9 cellular contexts compared by ENCODE assay signal in genomic region chr11:130124096-130124495, GRCh38. TPM values are rescaled to one million over a fixed set of nuclear protein-coding genes. Genes with fewer than 3 reads are reported as not detected.
A peak's percentile ranks its signal among the peaks of the same experiment; 100 is the strongest.
DNase-seq lines count a peak whose midpoint lies in the region; ATAC-seq and TF ChIP-seq lines count a peak whose summit lies in the region.
"Had no signal": no experiment of that assay in that cellular context is flagged by ENCODE, and none has a peak within 500 bp of the region (broad histone marks: within the 10 kb centered on the region; RNA-seq: fewer than 3 reads in every experiment).

No MANE protein-coding gene starts in this region.

- BruUV-seq in HCT116 (replicated peaks; lab: Mats Ljungman, UMichigan), result no TSS peak

- no peak overlapping the region; the same call in 1 of the 2 replicates for H3K27ac ChIP-seq in HCT116 (ENCODE audit: low read depth, low read length)
- H3K27ac ChIP-seq in heart right ventricle, result peak overlapping the region in 7 of 10 donors; percentile 27 to 83 (median 54)
- peak overlapping the region in 4 of 5 donors; percentile 36 to 70 (median 60) for H3K27ac ChIP-seq in stomach
- H3K27ac ChIP-seq: VCaP had no signal

- no peaks in the 10 kb centered on the region for H3K9me3 Mint-ChIP-seq in WTC11

- H2AFZ ChIP-seq in HCT116 (ENCODE audit: low read depth, low read length, poor library complexity, severe bottlenecking), result no peak overlapping the region

- H3K9me3 ChIP-seq in HCT116 (ENCODE audit: control insufficient read depth in 1 of 2, insufficient read depth in 1 of 2, low read depth in 1 of 2, low read length in 2 of 2), result no peaks in the 10 kb centered on the region
- no peaks in the 10 kb centered on the region for H3K9me3 ChIP-seq in heart right ventricle
- no peaks in the 10 kb centered on the region for H3K9me3 ChIP-seq in stomach

- H3K79me2 ChIP-seq in HCT116 (ENCODE audit: insufficient read depth, low read length), result peaks cover 6% of the 10 kb centered on the region; the same call in 1 of the 2 replicates

- no peaks in the 10 kb centered on the region for H3K27me3 Mint-ChIP-seq in WTC11 (ENCODE audit: low read depth)

- no peaks in the 10 kb centered on the region for H4K20me1 ChIP-seq in HCT116 (ENCODE audit: insufficient read depth)

- no peak overlapping the region for H3K4me3 Mint-ChIP-seq in WTC11

- H3K27ac Mint-ChIP-seq in WTC11, result peak overlapping the region; percentile 48; the same call in 1 of the 2 replicates

- H3K4me3 ChIP-seq in HCT116 (replicated peaks in 1 of 2; ENCODE audit: low read depth in 1 of 2, low read length in 2 of 2) (no peak overlapping the region; a peak in 1 of 4 replicates), heart right ventricle (no peak overlapping the region), stomach (no peak overlapping the region)

- H3K9ac ChIP-seq in HCT116 (ENCODE audit: low read length), result 0 out of 2 replicates have a peak overlapping the region, but pooled peaks have one; percentile 13

- ATAC-seq in HCT116 (peak; percentile 82), WTC11 (no peak), heart right ventricle (peak; percentile 81 to 99 (median 86)), HG03520 (IDR thresholded peaks at IDR 0.05; ENCODE audit: unreplicated experiment) (no peak), HG03342 (IDR thresholded peaks at IDR 0.05; ENCODE audit: unreplicated experiment) (no peak), GM18519 (IDR thresholded peaks at IDR 0.05; ENCODE audit: low FRiP score, unreplicated experiment) (no peak)

- TF ChIP-seq POLR2A in HCT116 (IDR thresholded peaks at IDR 0.05; ENCODE audit: borderline replicate concordance, extremely low read depth, insufficient read depth, insufficient read length) (no peak), stomach (IDR thresholded peaks at IDR 0.05) (no peak)

- CTCF ChIA-PET in HCT116 (lab: Charles Lee), result interaction anchor here (1.2 to 1.8 kb wide), 2 partner anchors 8 to 132 kb away, joined by 3 to 5 read pairs; no protein-coding TSS in a partner anchor
- CTCF ChIA-PET in WTC11 (lab: Charles Lee), result interaction anchor here (1.5 kb wide), 1 partner anchor 8 kb away, joined by 10 read pairs; no protein-coding TSS in a partner anchor

- TF ChIP-seq EP300 in stomach (IDR thresholded peaks at IDR 0.05), result no peak

- H3K4me2 ChIP-seq in HCT116 (ENCODE audit: low read length), result peak overlapping the region; percentile 60

- no peak for TF ChIP-seq CTCF in HCT116 (IDR thresholded peaks at IDR 0.05 in 2 of 3, conservative IDR thresholded peaks at IDR 0.05 in 1 of 3; ENCODE audit: borderline replicate concordance in 1 of 3, insufficient read depth in 1 of 3, low read depth in 2 of 3, low read length in 2 of 3)
- TF ChIP-seq CTCF in WTC11 (IDR thresholded peaks at IDR 0.05), result no peak
- no peak for TF ChIP-seq CTCF in heart right ventricle (IDR thresholded peaks at IDR 0.05)
- TF ChIP-seq CTCF in stomach (IDR thresholded peaks at IDR 0.05), result no peak

- H3K9me2 ChIP-seq in HCT116 (ENCODE audit: insufficient read depth), result no peaks in the 10 kb centered on the region

- intact Hi-C loops in HCT116 (cut with micrococcal nuclease), result loop anchor here (5.0 kb wide), 1 partner anchor 122 kb away; the partner anchor contains the start of gene PRDM10
- intact Hi-C loops in heart right ventricle (cut with DNase I), result loop anchor here in 5 of 10 donors (5.0 to 10.0 kb wide), 4 partner anchors 49 to 122 kb away; partner anchors contain the start of genes APLP2 (in 1 of the 5) and PRDM10 (in 1 of the 5)
- intact Hi-C loops in stomach (cut with DNase I; ENCODE audit: low total_unique reads), result no loop called here

- peak; percentile 45 for TF ChIP-seq RAD21 in HCT116 (IDR thresholded peaks at IDR 0.05; ENCODE audit: low read depth)

- H3K4me1 ChIP-seq in HCT116 (ENCODE audit: control insufficient read depth in 1 of 2, insufficient read depth in 2 of 2, low read length in 2 of 2) (peaks cover 10 to 48% of the 10 kb centered on the region in 2 experiments), heart right ventricle (peaks cover 0 to 75% (median 38%) of the 10 kb centered on the region in 9 donors), stomach (peaks cover 5 to 70% (median 17%) of the 10 kb centered on the region in 4 donors)

- peaks cover 72% of the 10 kb centered on the region for H3K36me3 Mint-ChIP-seq in WTC11

- H3K4me1 Mint-ChIP-seq in WTC11, result peaks cover 14% of the 10 kb centered on the region

- H3K36me3 ChIP-seq in HCT116 (ENCODE audit: control insufficient read depth in 1 of 2, insufficient read depth in 2 of 2, low read length in 2 of 2) (peaks cover 17 to 32% of the 10 kb centered on the region in 2 experiments; a peak in 3 of 4 replicates), heart right ventricle (peaks cover 0 to 86% (median 32%) of the 10 kb centered on the region in 9 donors), stomach (peaks cover 31 to 70% (median 69%) of the 10 kb centered on the region in 4 donors)

- DNase-seq in HCT116 (ENCODE audit: low read depth, low spot score), result peak; percentile 61
- no peak for DNase-seq in WTC11 (ENCODE audit: low spot score)
- DNase-seq in heart right ventricle, result peak; percentile 53 to 72
- peak; percentile 44 for DNase-seq in stomach
- no peak for DNase-seq in NCI-H1105 treated with DMSO at 0.1 percent for 48 hours (lab: John Stamatoyannopoulos, UW)

- RAD21 ChIA-PET in HCT116 (lab: Charles Lee; ENCODE audit: low non-redundant PET in 1 of 2, low total read pairs in 2 of 2, uncharacterized antibody in 2 of 2, unreplicated experiment in 2 of 2), result no interaction called here

- WGBS in heart right ventricle, 2 donors, result 24 to 26% methylated on average over 4 of the region's 4 CpGs
- WGBS in stomach, 5 donors, result 40 to 64% (median 47%) methylated on average over 3 to 4 of the region's 4 CpGs

- POLR2A ChIA-PET in HCT116 (lab: Charles Lee), result no interaction called here
- POLR2A ChIA-PET in WTC11 (lab: Charles Lee), result no interaction called here

- H3K27me3 ChIP-seq in HCT116 (ENCODE audit: insufficient read depth, low read length) (no peaks in the 10 kb centered on the region), heart right ventricle (no peaks in the 10 kb centered on the region), stomach (no peaks in the 10 kb centered on the region)

TF ChIP-seq in HCT116, 20 proteins besides CTCF, POLR2A, EP300 and RAD21 (continues in another document):
- peak; percentile 83 for TF ChIP-seq JUND (IDR thresholded peaks at IDR 0.05)
- peak; percentile 60; the same call in 1 of the 2 replicates for TF ChIP-seq POLR2AphosphoS5 (IDR thresholded peaks at IDR 0.05; ENCODE audit: low read depth, low read length)
- TF ChIP-seq TCF7L2 (IDR thresholded peaks at IDR 0.05; ENCODE audit: borderline replicate concordance, extremely low read depth, insufficient read depth, insufficient read length), result no peak
- no peak for TF ChIP-seq ZFX (IDR thresholded peaks at IDR 0.05)
- no peak for TF ChIP-seq YY1 (IDR thresholded peaks at IDR 0.05; ENCODE audit: extremely low read depth, insufficient replicate concordance, low read depth, low read length)
- TF ChIP-seq ATF3 (IDR thresholded peaks at IDR 0.05), result no peak
- no peak for TF ChIP-seq ELF1 (IDR thresholded peaks at IDR 0.05; ENCODE audit: borderline replicate concordance, low read depth)
- peak; percentile 98 for TF ChIP-seq CEBPB (IDR thresholded peaks at IDR 0.05; ENCODE audit: low read depth)
- peak; percentile 83 for TF ChIP-seq FOSL1 (IDR thresholded peaks at IDR 0.05; ENCODE audit: low read depth)
- TF ChIP-seq SRF (IDR thresholded peaks at IDR 0.05; ENCODE audit: low read depth), result peak; percentile 30; the same call in 1 of the 2 replicates
- no peak for TF ChIP-seq EGR1 (IDR thresholded peaks at IDR 0.05; ENCODE audit: low read depth)

TF ChIP-seq in WTC11, 78 proteins besides CTCF, POLR2A, EP300 and RAD21:
- TF ChIP-seq GABPB1 (CRISPR knock-in tag; IDR thresholded peaks at IDR 0.05), result peak; percentile 91
- no peak for TF ChIP-seq ZNF263 (CRISPR knock-in tag; IDR thresholded peaks at IDR 0.05; ENCODE audit: low read depth)
- no peak for TF ChIP-seq NFYB (CRISPR knock-in tag; conservative IDR thresholded peaks at IDR 0.05; ENCODE audit: low read depth)
- TF ChIP-seq ZNF317 (CRISPR knock-in tag; IDR thresholded peaks at IDR 0.05; ENCODE audit: borderline replicate concordance, low read depth), result no peak

RNA-seq across cellular contexts. Expression of gene ST14, which starts 35.5 kb away (rescaled TPM):
- total RNA-seq in HCT116 (2021; ENCODE audit: unreplicated experiment) (107 TPM), WTC11 (2021) (27.5 to 33.9 TPM (median 27.8 TPM) in 3 replicates), heart right ventricle (1 to 10 TPM in 4 of 10 donors, under 1 TPM in 6; 0.30 to 5.7 (median 0.57) TPM), stomach (100 to 1,000 TPM in 2 of 5 donors, 10 to 100 TPM in 3; 43.9 to 380 (median 62.5) TPM)
- 133 and 134 TPM in 2 replicates for polyA plus RNA-seq in HCT116 (2012)
- polyA plus RNA-seq in heart right ventricle (1 to 10 TPM in 1 of 2 donors, under 1 TPM in 1; 0.73 to 1.2 TPM), stomach (10 to 100 TPM; 12.4 to 48.6 (median 48.3) TPM)

RNA-seq across cellular contexts. Expression of gene APLP2, which starts 54.4 kb away (rescaled TPM):
- 210 TPM for total RNA-seq in HCT116 (2021; ENCODE audit: unreplicated experiment)
- 208 and 234 TPM in 2 replicates for polyA plus RNA-seq in HCT116 (2012)
- total RNA-seq in WTC11 (2021), result 340 to 353 TPM (median 345 TPM) in 3 replicates
- 100 to 1,000 TPM; 265 to 414 (median 309) TPM for total RNA-seq in heart right ventricle
- 100 to 1,000 TPM; 115 to 142 TPM for polyA plus RNA-seq in heart right ventricle
- total RNA-seq in stomach, result 100 to 1,000 TPM in 4 of 5 donors, 10 to 100 TPM in 1; 89.9 to 563 (median 217) TPM
- 10 to 100 TPM; 41.1 to 76.7 (median 64.0) TPM for polyA plus RNA-seq in stomach

Comparison
In these comparisons a context has a peak if more than half of its experiments do, and no peak if none do; other contexts are left out.
1. ATAC-seq: peak in HCT116 (single experiment) and heart right ventricle (8 of 8); none in WTC11 (single experiment), HG03520 (single experiment), HG03342 (single experiment) and GM18519 (single experiment).
2. DNase-seq: peak in HCT116 (single experiment), heart right ventricle (2 of 2) and stomach (single experiment); none in WTC11 (single experiment) and NCI-H1105 treated with DMSO at 0.1 percent for 48 hours (single experiment).
3. Of the 4 proteins assayed by ChIP-seq in both WTC11 and HCT116: peak only in WTC11: none; only in HCT116: MAX and SP1; in both: none; in neither: 2.